Comparison of ENCODE assay signal across 20 cellular contexts in the genomic region with DNA sequence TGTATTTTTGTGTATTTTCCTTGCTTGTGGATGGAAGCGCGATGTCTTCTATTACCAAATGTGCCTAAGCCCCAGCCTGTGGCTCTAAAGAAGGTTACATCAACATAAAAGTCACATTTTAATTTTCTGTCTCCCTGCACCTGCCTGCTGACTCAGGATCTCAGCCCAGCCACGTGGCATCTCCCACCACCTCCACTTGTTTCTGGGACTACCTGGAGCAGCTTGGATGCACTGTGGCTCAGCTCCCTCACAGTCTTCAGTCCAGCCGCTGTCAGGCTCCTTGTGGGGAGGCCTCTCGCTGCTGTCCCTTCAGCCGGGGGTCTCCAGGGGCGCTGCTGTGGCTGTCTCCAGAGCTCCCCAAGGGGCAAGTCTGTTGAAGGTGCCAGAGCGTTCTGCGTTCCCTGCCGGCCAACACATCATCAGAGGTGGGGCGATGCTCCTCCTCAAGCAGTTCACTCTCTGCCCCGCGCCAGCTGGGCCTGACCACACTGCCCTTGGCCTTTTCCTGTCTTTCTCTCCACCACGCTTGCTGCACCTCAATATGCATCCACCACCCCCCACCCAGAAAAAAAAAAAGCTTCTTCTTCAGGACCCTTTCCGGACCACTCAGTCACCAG. TPM values are rescaled to one million over a fixed set of nuclear protein-coding genes. Genes with fewer than 3 reads are reported as not detected.
"Had no signal": no experiment of that assay in that cellular context is flagged by ENCODE, and none has a peak within 500 bp of the region (broad histone marks: within the 10 kb centered on the region; RNA-seq: fewer than 3 reads in every experiment).

No MANE protein-coding gene starts in this region.

- H3K27ac Mint-ChIP-seq: activated naive CD4-positive, alpha-beta T cell treated with anti-CD3 and anti-CD28 coated beads for 36 hours; memory B cell; progenitor cell of endocrine pancreas had no signal

- H3K4me3 Mint-ChIP-seq: activated naive CD4-positive, alpha-beta T cell treated with anti-CD3 and anti-CD28 coated beads for 36 hours; memory B cell had no signal

- H3K9me3 ChIP-seq: ascending aorta, tibial artery had no signal

- H3K27me3 Mint-ChIP-seq: memory B cell, progenitor cell of endocrine pancreas had no signal

- H3K27me3 ChIP-seq: ascending aorta, brain microvascular endothelial cell, tibial artery had no signal

- DNase-seq: activated CD4-positive, alpha-beta T cell treated with anti-CD3 and anti-CD28 coated beads for 1 hour; activated CD4-positive, alpha-beta T cell treated with anti-CD3 and anti-CD28 coated beads, Interleukin-2, amount 50 U/mL, for 1 hour; activated CD8-positive, alpha-beta memory T cell treated with anti-CD3 and anti-CD28 coated beads, Interleukin-2, amount 50 U/mL, for 48 hours; activated effector memory CD4-positive, alpha-beta T cell treated with Interleukin-2 at 50 U/mL for 16 hours; activated naive CD4-positive, alpha-beta T cell treated with anti-CD3 and anti-CD28 coated beads for 36 hours; activated T-cell treated with anti-CD3 and anti-CD28 coated beads, Interleukin-2, amount 50 U/mL, for 48 hours; brain microvascular endothelial cell; caudate nucleus; dermis blood vessel endothelial cell; effector CD8-positive, alpha-beta T cell; foreskin melanocyte; hypothalamus; retina; stimulated activated CD4-positive, alpha-beta T cell treated with anti-CD3 and anti-CD28 coated beads, Interleukin-4, amount 100 ng/mL, for 1 hour; stimulated activated naive CD4-positive, alpha-beta T cell treated with Interleukin-2 at 50 U/mL for 16 hours; T-helper 9 cell; tibial artery had no signal

- H3K27ac ChIP-seq: ascending aorta, brain microvascular endothelial cell, tibial artery had no signal

- H3K4me3 ChIP-seq: ascending aorta, tibial artery had no signal

- H3K9me3 Mint-ChIP-seq: activated naive CD4-positive, alpha-beta T cell treated with anti-CD3 and anti-CD28 coated beads for 36 hours; memory B cell had no signal

RNA-seq across cellular contexts. Expression of a gene that starts 47.7 kb away (rescaled TPM):
- total RNA-seq: ascending aorta had no signal
